ENCODE assay signal across 37 cellular contexts in the genomic region with DNA sequence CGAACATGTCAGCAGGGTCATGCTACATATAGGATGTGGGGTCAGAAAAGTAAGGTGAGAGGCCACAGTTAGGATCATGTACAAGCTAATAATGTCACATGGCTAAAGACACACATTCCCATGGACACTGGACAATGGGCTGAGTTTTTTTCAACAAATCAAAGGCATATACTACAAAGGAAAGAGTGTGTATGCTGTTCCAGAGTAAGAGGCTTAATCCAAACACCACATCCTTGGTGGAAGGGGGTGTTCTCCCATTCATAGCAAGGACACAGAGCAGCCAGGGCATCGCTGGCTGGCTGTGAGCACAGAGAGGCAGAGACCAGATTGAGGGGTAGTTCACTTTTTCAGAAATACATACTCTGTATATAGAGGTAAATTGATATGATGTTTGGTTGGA.
"Had no signal": no experiment of that assay in that cellular context is flagged by ENCODE, and none has a peak within 500 bp of the region (broad histone marks: within the 10 kb centered on the region; RNA-seq: fewer than 3 reads in every experiment).

No MANE protein-coding gene starts in this region.

- FAIRE-seq: astrocyte, TTC549 had no signal

- H3K27me3 Mint-ChIP-seq: activated CD4-positive, alpha-beta memory T cell treated with anti-CD3 and anti-CD28 coated beads for 36 hours; activated CD8-positive, alpha-beta T cell treated with anti-CD3 and anti-CD28 coated beads for 36 hours; activated naive CD8-positive, alpha-beta T cell treated with anti-CD3 and anti-CD28 coated beads for 36 hours had no signal

- H3K4me3 ChIP-seq: adrenal gland, body of pancreas, breast epithelium had no signal

- DNase-seq: activated B cell treated with CpG ODN at 0.5 μM for 24 hours; activated CD4-positive, alpha-beta memory T cell treated with anti-CD3 and anti-CD28 coated beads for 36 hours; activated CD4-positive, alpha-beta T cell treated with anti-CD3 and anti-CD28 coated beads for 4 hours; activated CD4-positive, alpha-beta T cell treated with anti-CD3 and anti-CD28 coated beads, Interleukin-2, amount 10 ng/mL, durations not matched to agents 24 days and 14 days; activated CD4-positive, alpha-beta T cell treated with anti-CD3 and anti-CD28 coated beads, Interleukin-2, amount 50 U/mL, for 1 hour; activated CD4-positive, alpha-beta T cell treated with anti-CD3 and anti-CD28 coated beads, Interleukin-2, amount 50 U/mL, for 4 hours; activated CD4-positive, CD25-positive, alpha-beta regulatory T cell treated with anti-CD3 and anti-CD28 coated beads, Interleukin-2, amount 50 U/mL, for 72 hours; activated CD8-positive, alpha-beta memory T cell treated with anti-CD3 and anti-CD28 coated beads, Interleukin-2, amount 50 U/mL, for 4 hours; activated CD8-positive, alpha-beta T cell treated with anti-CD3 and anti-CD28 coated beads for 36 hours; activated effector memory CD4-positive, alpha-beta T cell treated with anti-CD3 and anti-CD28 coated beads, Interleukin-2, amount 50 U/mL, for 16 hours; activated gamma-delta T cell treated with Interleukin-2 at 50 U/mL for 16 hours; activated naive CD4-positive, alpha-beta T cell; activated naive CD4-positive, alpha-beta T cell treated with anti-CD3 and anti-CD28 coated beads for 36 hours; activated naive CD4-positive, alpha-beta T cell treated with anti-CD3 and anti-CD28 coated beads, Interleukin-2, amount 50 U/mL, for 16 hours; activated naive CD8-positive, alpha-beta T cell treated with anti-CD3 and anti-CD28 coated beads for 36 hours; activated T-cell treated with anti-CD3 and anti-CD28 coated beads for 4 hours; activated T-cell treated with anti-CD3 and anti-CD28 coated beads, Interleukin-2, amount 50 U/mL, for 1 hour; activated T-cell treated with anti-CD3 and anti-CD28 coated beads, Interleukin-2, amount 50 U/mL, for 4 hours; activated T-cell treated with anti-CD3 and anti-CD28 coated beads, Interleukin-2, amount 50 U/mL, for 72 hours; adrenal gland; amniotic stem cell; aorta; body of pancreas; brain microvascular endothelial cell; central memory CD4-positive, alpha-beta T cell; T-helper 1 cell; T-helper 2 cell; T-helper 9 cell had no signal

- H3K4me1 ChIP-seq: breast epithelium had no signal

- H3K4me3 Mint-ChIP-seq: activated B cell treated with CpG ODN at 0.5 μM for 24 hours; activated CD4-positive, alpha-beta memory T cell treated with anti-CD3 and anti-CD28 coated beads for 36 hours; activated CD4-positive, alpha-beta T cell treated with anti-CD3 and anti-CD28 coated beads, Interleukin-2, amount 10 ng/mL, durations not matched to agents 24 days and 14 days; activated CD8-positive, alpha-beta T cell treated with anti-CD3 and anti-CD28 coated beads for 36 hours; activated naive CD4-positive, alpha-beta T cell treated with anti-CD3 and anti-CD28 coated beads for 36 hours; activated naive CD8-positive, alpha-beta T cell treated with anti-CD3 and anti-CD28 coated beads for 36 hours; activated T-cell treated with anti-CD3 and anti-CD28 coated beads, Interleukin-2, amount 50 U/mL, for 4 hours; activated T-cell treated with anti-CD3 and anti-CD28 coated beads, Interleukin-2, amount 50 U/mL, for 72 hours; activated T-helper 1 cell treated with anti-CD3 and anti-CD28 coated beads, Interleukin-12 subunit alpha, Interleukin-12 subunit beta, Interleukin-2, Interleukin-4 antibody, amounts not matched to agents 30 ng/mL and 10 ng/mL and 1 ng/mL, durations not matched to agents 14 hours and 24 hours and 36 hours; activated T-helper 17 cell treated with anti-CD3 and anti-CD28 coated beads, Interleukin-2, amount 50 U/mL, for 72 hours; T-helper 1 cell treated with Interleukin-12 subunit alpha and Interleukin-12 subunit beta and Interleukin-4 antibody, amounts not matched to agents 30 μg/mL and 1 μg/mL, for 36 hours; T-helper 2 cell treated with Interferon-gamma antibody and Interleukin-4, amounts not matched to agents 5 μg/mL and 100 μg/mL, for 36 hours had no signal

- H3K4me1 Mint-ChIP-seq: activated naive CD8-positive, alpha-beta T cell treated with anti-CD3 and anti-CD28 coated beads for 36 hours; activated T-helper 17 cell treated with anti-CD3 and anti-CD28 coated beads, Interleukin-2, amount 50 U/mL, for 72 hours had no signal

- H3K27ac Mint-ChIP-seq: activated B cell treated with CpG ODN at 0.5 μM for 24 hours; activated CD4-positive, alpha-beta memory T cell treated with anti-CD3 and anti-CD28 coated beads for 36 hours; activated CD4-positive, alpha-beta T cell treated with anti-CD3 and anti-CD28 coated beads, Interleukin-2, amount 10 ng/mL, durations not matched to agents 24 days and 14 days; activated CD8-positive, alpha-beta T cell treated with anti-CD3 and anti-CD28 coated beads for 36 hours; activated naive CD4-positive, alpha-beta T cell treated with anti-CD3 and anti-CD28 coated beads for 36 hours; activated naive CD4-positive, alpha-beta T cell treated with anti-CD3 and anti-CD28 coated beads, Interleukin-2, amount 50 U/mL, for 72 hours; activated naive CD8-positive, alpha-beta T cell treated with anti-CD3 and anti-CD28 coated beads for 36 hours; activated T-cell treated with anti-CD3 and anti-CD28 coated beads, Interleukin-2, amount 50 U/mL, for 72 hours; activated T-helper 1 cell treated with anti-CD3 and anti-CD28 coated beads, Interleukin-12 subunit alpha, Interleukin-12 subunit beta, Interleukin-2, Interleukin-4 antibody, amounts not matched to agents 30 ng/mL and 10 ng/mL and 1 ng/mL, durations not matched to agents 14 hours and 24 hours and 36 hours; activated T-helper 17 cell treated with anti-CD3 and anti-CD28 coated beads, Interleukin-2, amount 50 U/mL, for 72 hours; T-helper 1 cell treated with Interleukin-12 subunit alpha and Interleukin-12 subunit beta and Interleukin-4 antibody, amounts not matched to agents 30 μg/mL and 1 μg/mL, for 36 hours; T-helper 2 cell treated with Interferon-gamma antibody and Interleukin-4, amounts not matched to agents 5 μg/mL and 100 μg/mL, for 36 hours had no signal

- H3K36me3 ChIP-seq: adrenal gland, brain microvascular endothelial cell, breast epithelium had no signal

- H3K36me3 Mint-ChIP-seq: activated CD4-positive, alpha-beta memory T cell treated with anti-CD3 and anti-CD28 coated beads for 36 hours; activated naive CD4-positive, alpha-beta T cell treated with anti-CD3 and anti-CD28 coated beads, Interleukin-2, amount 50 U/mL, for 72 hours; activated naive CD8-positive, alpha-beta T cell treated with anti-CD3 and anti-CD28 coated beads for 36 hours had no signal

- ATAC-seq: activated CD8-positive, alpha-beta T cell treated with anti-CD3 and anti-CD28 coated beads for 36 hours; activated naive CD4-positive, alpha-beta T cell treated with anti-CD3 and anti-CD28 coated beads, Interleukin-2, amount 50 U/mL, for 72 hours; activated T-cell treated with anti-CD3 and anti-CD28 coated beads, Interleukin-2, amount 50 U/mL, for 4 hours; activated T-cell treated with anti-CD3 and anti-CD28 coated beads, Interleukin-2, amount 50 U/mL, for 72 hours; activated T-helper 17 cell treated with anti-CD3 and anti-CD28 coated beads, Interleukin-2, amount 50 U/mL, for 72 hours; body of pancreas had no signal

- H3K27me3 ChIP-seq: adrenal gland, body of pancreas, brain microvascular endothelial cell, breast epithelium had no signal

- H3K27ac ChIP-seq: adrenal gland, brain microvascular endothelial cell, breast epithelium, VCaP had no signal

- H3K9me3 ChIP-seq: adrenal gland, body of pancreas, breast epithelium had no signal

- H3K9me3 Mint-ChIP-seq: activated B cell treated with CpG ODN at 0.5 μM for 24 hours; activated CD4-positive, alpha-beta memory T cell treated with anti-CD3 and anti-CD28 coated beads for 36 hours; activated CD4-positive, alpha-beta T cell treated with anti-CD3 and anti-CD28 coated beads, Interleukin-2, amount 10 ng/mL, durations not matched to agents 24 days and 14 days; activated CD8-positive, alpha-beta T cell treated with anti-CD3 and anti-CD28 coated beads for 36 hours; activated naive CD4-positive, alpha-beta T cell treated with anti-CD3 and anti-CD28 coated beads for 36 hours; activated naive CD4-positive, alpha-beta T cell treated with anti-CD3 and anti-CD28 coated beads, Interleukin-2, amount 50 U/mL, for 72 hours; activated naive CD8-positive, alpha-beta T cell treated with anti-CD3 and anti-CD28 coated beads for 36 hours; activated T-cell treated with anti-CD3 and anti-CD28 coated beads, Interleukin-2, amount 50 U/mL, for 4 hours; activated T-cell treated with anti-CD3 and anti-CD28 coated beads, Interleukin-2, amount 50 U/mL, for 72 hours; activated T-helper 1 cell treated with anti-CD3 and anti-CD28 coated beads, Interleukin-12 subunit alpha, Interleukin-12 subunit beta, Interleukin-2, Interleukin-4 antibody, amounts not matched to agents 30 ng/mL and 10 ng/mL and 1 ng/mL, durations not matched to agents 14 hours and 24 hours and 36 hours; activated T-helper 17 cell treated with anti-CD3 and anti-CD28 coated beads, Interleukin-2, amount 50 U/mL, for 72 hours; T-helper 1 cell treated with Interleukin-12 subunit alpha and Interleukin-12 subunit beta and Interleukin-4 antibody, amounts not matched to agents 30 μg/mL and 1 μg/mL, for 36 hours; T-helper 2 cell treated with Interferon-gamma antibody and Interleukin-4, amounts not matched to agents 5 μg/mL and 100 μg/mL, for 36 hours had no signal
